In genomic region chr4:174437324-174437723, GRCh38 we compare ENCODE assay signal across 1 cellular context.
TF ChIP-seq lines count a peak whose summit lies in the region.

No MANE protein-coding gene starts in this region.

TF ChIP-seq in endothelial cell of umbilical vein, 7 proteins besides CTCF, POLR2A, EP300 and RAD21:
- no peak for TF ChIP-seq MYC (IDR thresholded peaks at IDR 0.05; ENCODE audit: low read depth, low read length)
- no peak for TF ChIP-seq FOS (IDR thresholded peaks at IDR 0.05; ENCODE audit: borderline replicate concordance, insufficient read depth, low read length)
- TF ChIP-seq MAX (IDR thresholded peaks at IDR 0.05; ENCODE audit: insufficient read depth, insufficient read length) = no peak
- no peak for TF ChIP-seq GATA2 (IDR thresholded peaks at IDR 0.05; ENCODE audit: insufficient read depth, insufficient read length, low read depth, low read length)
- TF ChIP-seq JUN (IDR thresholded peaks at IDR 0.05; ENCODE audit: borderline replicate concordance, insufficient read depth, insufficient read length, low read depth) = peak; percentile 7
- TF ChIP-seq EZH2 (IDR thresholded peaks at IDR 0.05; ENCODE audit: borderline replicate concordance, low read depth, low read length, severe bottlenecking) = no peak
- no peak for TF ChIP-seq POLR2AphosphoS5 (IDR thresholded peaks at IDR 0.05; ENCODE audit: insufficient read depth, low read depth, low read length)
